23 cellular contexts compared by ENCODE assay signal in the genomic region with DNA sequence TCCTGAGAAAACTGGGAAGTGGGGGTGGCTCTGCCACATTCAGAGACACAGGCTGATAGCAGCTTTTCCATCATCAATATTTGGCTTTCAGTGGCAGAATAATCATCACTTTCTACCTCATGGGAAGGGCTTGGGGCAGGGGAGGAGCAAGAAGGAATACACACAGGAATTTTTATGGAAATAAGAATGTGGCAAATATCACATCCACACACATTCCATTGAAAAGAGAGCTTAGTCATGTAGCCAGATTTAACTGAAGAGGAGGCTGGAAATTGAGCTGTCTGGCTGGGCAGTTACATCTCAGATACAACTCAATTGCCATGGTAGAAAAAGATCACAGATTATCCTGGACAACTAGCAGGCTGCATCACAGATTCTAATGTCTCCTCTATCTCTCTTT.
DNase-seq lines count a peak whose midpoint lies in the region; ATAC-seq and TF ChIP-seq lines count a peak whose summit lies in the region.
"Had no signal": no experiment of that assay in that cellular context is flagged by ENCODE, and none has a peak within 500 bp of the region (broad histone marks: within the 10 kb centered on the region; RNA-seq: fewer than 3 reads in every experiment).

No MANE protein-coding gene starts in this region.

- no peaks in the 10 kb centered on the region for H3K4me1 Mint-ChIP-seq in immature natural killer cell
- H3K4me1 Mint-ChIP-seq: T-cell had no signal

- peaks cover 0 to 37% (median 8%) of the 10 kb centered on the region in 6 donors for H3K9me3 Mint-ChIP-seq in immature natural killer cell

- no peak for ATAC-seq in HG02623 (IDR thresholded peaks at IDR 0.05; ENCODE audit: unreplicated experiment)
- ATAC-seq: Right ventricle myocardium inferior, T-cell had no signal

- H3K27ac Mint-ChIP-seq in immature natural killer cell = no peak overlapping the region
- H3K27ac Mint-ChIP-seq: T-cell had no signal

- H3K27me3 Mint-ChIP-seq in immature natural killer cell (ENCODE audit: low read depth in 3 of 3) = peaks cover 0 to 2% (median 0%) of the 10 kb centered on the region in 3 donors
- H3K27me3 Mint-ChIP-seq: T-cell had no signal

- DNase-seq in ELR (ENCODE audit: low read depth) (peak; percentile 9), MG63 (peak; percentile 6), fibroblast of peridontal ligament (ENCODE audit: extremely low read depth) (peak; percentile 65), retinal pigment epithelial cell (ENCODE audit: low read depth) (peak; percentile 6), GM20000 (ENCODE audit: low spot score) (no peak), immature natural killer cell (no peak)
- no peak for DNase-seq in stimulated activated CD4-positive, alpha-beta T cell treated with anti-CD3 and anti-CD28 coated beads, Interleukin-2, amount 100 ng/mL, for 24 hours
- DNase-seq: activated CD4-positive, alpha-beta T cell treated with anti-CD3 and anti-CD28 coated beads, Interleukin-2, amount 50 U/mL, for 4 hours; activated naive CD4-positive, alpha-beta T cell treated with Interleukin-2 at 50 U/mL for 16 hours; activated T-cell treated with anti-CD3 and anti-CD28 coated beads for 4 hours; AML-193; Caco-2; colonic mucosa; MV-4-11; NCI-H2029; NCI-H510A; sigmoid colon; stimulated activated CD4-positive, alpha-beta T cell treated with anti-CD3 and anti-CD28 coated beads, Interleukin-2, amount 100 ng/mL, for 48 hours; T-cell had no signal

- no peak overlapping the region for H3K4me3 ChIP-seq in MG63
- H3K4me3 ChIP-seq in retinal pigment epithelial cell (ENCODE audit: low read length) = no peak overlapping the region
- H3K4me3 ChIP-seq: ascending aorta, colonic mucosa, sigmoid colon had no signal

- H3K9me3 ChIP-seq in MG63 = peaks cover 2% of the 10 kb centered on the region; the same call in 1 of the 2 replicates
- H3K9me3 ChIP-seq: ascending aorta, Caco-2, colonic mucosa, neutrophil, sigmoid colon had no signal

- no peak for TF ChIP-seq CTCF in retinal pigment epithelial cell (conservative IDR thresholded peaks at IDR 0.05; ENCODE audit: low read depth, low read length)
- no peak for TF ChIP-seq CTCF in GM20000 (IDR thresholded peaks at IDR 0.05; ENCODE audit: extremely low read depth, missing control alignments)

- no peak overlapping the region for H3K4me3 Mint-ChIP-seq in immature natural killer cell
- H3K4me3 Mint-ChIP-seq: T-cell had no signal

- no peaks in the 10 kb centered on the region for H3K36me3 ChIP-seq in MG63
- H3K36me3 ChIP-seq: ascending aorta, colonic mucosa, neutrophil, sigmoid colon had no signal

- H3K27me3 ChIP-seq in MG63 = no peaks in the 10 kb centered on the region
- H3K27me3 ChIP-seq: ascending aorta, colonic mucosa, neutrophil, sigmoid colon had no signal

- no peaks in the 10 kb centered on the region for H3K36me3 Mint-ChIP-seq in immature natural killer cell
- H3K36me3 Mint-ChIP-seq: T-cell had no signal

Comparison
In these comparisons a context has a peak if more than half of its experiments do, and no peak if none do; other contexts are left out.
1. DNase-seq: peak in ELR (single experiment), MG63 (single experiment), fibroblast of peridontal ligament (single experiment) and retinal pigment epithelial cell (single experiment); none in GM20000 (single experiment), stimulated activated CD4-positive, alpha-beta T cell treated with anti-CD3 and anti-CD28 coated beads, Interleukin-2, amount 100 ng/mL, for 24 hours (0 of 2) and immature natural killer cell (0 of 3).